20 cellular contexts compared by ENCODE assay signal in the genomic region with DNA sequence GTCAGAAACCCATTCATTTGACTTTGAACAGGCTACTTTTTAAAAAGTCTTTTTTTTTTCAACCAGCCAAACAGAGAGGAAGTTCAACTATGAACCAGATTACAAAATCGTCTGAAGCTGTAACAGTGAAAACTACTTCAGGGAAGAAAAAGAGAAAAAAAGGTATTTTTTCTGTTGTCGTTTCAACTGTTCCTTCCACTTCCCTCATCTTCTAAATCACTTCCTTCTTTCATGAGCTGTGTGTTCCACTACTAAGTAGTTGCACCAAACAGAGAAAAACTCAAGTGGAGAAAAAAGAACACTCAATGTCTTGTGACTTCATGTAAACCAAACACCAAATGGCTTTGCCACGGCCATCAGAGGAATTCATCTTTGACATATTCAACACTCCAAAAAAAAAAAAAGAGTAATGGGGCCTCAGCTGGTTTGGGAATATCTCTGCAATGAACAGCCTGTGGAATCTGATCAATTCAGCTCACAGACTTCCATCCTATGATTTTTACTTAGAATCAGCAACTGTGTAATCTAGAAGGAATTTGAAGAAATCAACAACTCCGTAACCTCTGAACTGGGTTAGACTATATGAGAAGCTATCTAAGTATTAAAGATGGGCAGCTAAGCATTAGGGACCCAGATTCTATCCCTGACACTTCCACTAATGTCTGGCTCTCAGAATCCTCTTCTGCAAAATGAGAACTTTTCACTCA. TPM values are rescaled to one million over a fixed set of nuclear protein-coding genes. Genes with fewer than 3 reads are reported as not detected.
DNase-seq lines count a peak whose midpoint lies in the region; ATAC-seq and TF ChIP-seq lines count a peak whose summit lies in the region.
"Had no signal": no experiment of that assay in that cellular context is flagged by ENCODE, and none has a peak within 500 bp of the region (broad histone marks: within the 10 kb centered on the region; RNA-seq: fewer than 3 reads in every experiment).

No MANE protein-coding gene starts in this region.

- intact Hi-C loops in left ventricle myocardium superior (cut with micrococcal nuclease), result no loop called here
- intact Hi-C loops in left ventricle myocardium inferior (cut with micrococcal nuclease), result no loop called here

- no peaks in the 10 kb centered on the region for H3K27me3 ChIP-seq in left ventricle myocardium inferior (ENCODE audit: low read depth)
- H3K27me3 ChIP-seq: ascending aorta, gastrocnemius medialis, tibial nerve had no signal

- H3K4me3 ChIP-seq in left ventricle myocardium inferior, result no peak overlapping the region
- H3K4me3 ChIP-seq: ascending aorta, gastrocnemius medialis, PC-9, tibial nerve had no signal

- no peaks in the 10 kb centered on the region for H3K36me3 ChIP-seq in left ventricle myocardium inferior
- H3K36me3 ChIP-seq: ascending aorta, gastrocnemius medialis, tibial nerve had no signal

- H3K4me1 ChIP-seq in left ventricle myocardium inferior, result peaks cover 16% of the 10 kb centered on the region

- no peaks in the 10 kb centered on the region for H3K36me3 Mint-ChIP-seq in memory B cell
- H3K36me3 Mint-ChIP-seq in natural killer cell treated with Interleukin-12 subunit alpha and Interleukin-12 subunit beta and Interleukin-15 and Interleukin-18, amount 100 ng/mL, for 72 hours, result no peaks in the 10 kb centered on the region
- H3K36me3 Mint-ChIP-seq: CD4-positive, CD25-positive, alpha-beta regulatory T cell had no signal

- no peak for TF ChIP-seq CTCF in left ventricle myocardium inferior (IDR thresholded peaks at IDR 0.05; ENCODE audit: borderline replicate concordance)

- H3K27me3 Mint-ChIP-seq in memory B cell, result no peaks in the 10 kb centered on the region
- H3K27me3 Mint-ChIP-seq in natural killer cell treated with Interleukin-12 subunit alpha and Interleukin-12 subunit beta and Interleukin-15 and Interleukin-18, amount 100 ng/mL, for 72 hours, result no peaks in the 10 kb centered on the region
- H3K27me3 Mint-ChIP-seq: CD4-positive, CD25-positive, alpha-beta regulatory T cell had no signal

- H3K27ac ChIP-seq in left ventricle myocardium inferior (replicated peaks), result no peak overlapping the region
- H3K27ac ChIP-seq: ascending aorta, gastrocnemius medialis, PC-9 had no signal

- no peaks in the 10 kb centered on the region for H3K9me3 Mint-ChIP-seq in memory B cell
- no peaks in the 10 kb centered on the region for H3K9me3 Mint-ChIP-seq in natural killer cell treated with Interleukin-12 subunit alpha and Interleukin-12 subunit beta and Interleukin-15 and Interleukin-18, amount 100 ng/mL, for 72 hours
- H3K9me3 Mint-ChIP-seq: CD4-positive, CD25-positive, alpha-beta regulatory T cell; H9 had no signal

- ATAC-seq in left ventricle myocardium superior (peak; percentile 11), memory B cell (ENCODE audit: low read depth) (peak; percentile 32), GM21528 (IDR thresholded peaks at IDR 0.05; ENCODE audit: low FRiP score, unreplicated experiment) (no peak), HG02981 (IDR thresholded peaks at IDR 0.05; ENCODE audit: unreplicated experiment) (no peak)
- no peak for ATAC-seq in natural killer cell treated with Interleukin-12 subunit alpha and Interleukin-12 subunit beta and Interleukin-15 and Interleukin-18, amount 100 ng/mL, for 72 hours
- ATAC-seq: SK-N-SH treated with all-trans-retinoic acid at 6 μM for 48 hours had no signal

- H3K4me1 Mint-ChIP-seq in memory B cell, result peaks cover 6% of the 10 kb centered on the region
- peaks cover 10 to 13% of the 10 kb centered on the region in 2 donors for H3K4me1 Mint-ChIP-seq in natural killer cell treated with Interleukin-12 subunit alpha and Interleukin-12 subunit beta and Interleukin-15 and Interleukin-18, amount 100 ng/mL, for 72 hours (ENCODE audit: low read depth in 2 of 2)

- H3K4me3 Mint-ChIP-seq in memory B cell, result no peak overlapping the region
- no peak overlapping the region for H3K4me3 Mint-ChIP-seq in natural killer cell treated with Interleukin-12 subunit alpha and Interleukin-12 subunit beta and Interleukin-15 and Interleukin-18, amount 100 ng/mL, for 72 hours
- H3K4me3 Mint-ChIP-seq: CD4-positive, CD25-positive, alpha-beta regulatory T cell; H9 had no signal

- no peak overlapping the region for H3K27ac Mint-ChIP-seq in memory B cell
- H3K27ac Mint-ChIP-seq in natural killer cell treated with Interleukin-12 subunit alpha and Interleukin-12 subunit beta and Interleukin-15 and Interleukin-18, amount 100 ng/mL, for 72 hours, result no peak overlapping the region
- H3K27ac Mint-ChIP-seq: CD4-positive, CD25-positive, alpha-beta regulatory T cell; H9 had no signal

- DNase-seq in left ventricle myocardium superior (no peak), left ventricle myocardium inferior (no peak), SKM-1 treated with dmso at 0.1 percent for 144 hours (lab: John Stamatoyannopoulos, UW; ENCODE audit: unreplicated experiment) (peak; percentile 97), memory B cell (ENCODE audit: low spot score in 2 of 2) (no peak)
- DNase-seq in activated T-cell treated with anti-CD3 and anti-CD28 coated beads, Interleukin-2, amount 50 U/mL, for 1 hour, result no peak
- no peak for DNase-seq in natural killer cell treated with Interleukin-12 subunit alpha and Interleukin-12 subunit beta and Interleukin-15 and Interleukin-18, amount 100 ng/mL, for 72 hours (ENCODE audit: low spot score)
- DNase-seq: 8988T; activated gamma-delta T cell; CD4-positive, CD25-positive, alpha-beta regulatory T cell; gastrocnemius medialis; H9; NCI-H446 treated with DMSO at 0.1 percent for 48 hours; nucleus accumbens; PC-9; stimulated activated CD4-positive, alpha-beta T cell treated with anti-CD3 and anti-CD28 coated beads, Interleukin-4, amount 100 ng/mL, for 24 hours had no signal

- peaks cover 9% of the 10 kb centered on the region for H3K9me3 ChIP-seq in left ventricle myocardium inferior (replicated peaks)
- H3K9me3 ChIP-seq: ascending aorta, gastrocnemius medialis had no signal

RNA-seq across cellular contexts. Expression of a gene that starts 47.6 kb away (rescaled TPM):
- total RNA-seq in left ventricle myocardium superior (85.0 TPM), left ventricle myocardium inferior (89.6 TPM)
- 10 to 100 TPM; 66.3 to 82.8 TPM for total RNA-seq in natural killer cell treated with Interleukin-12 subunit alpha and Interleukin-12 subunit beta and Interleukin-15 and Interleukin-18, amount 100 ng/mL, for 72 hours

Comparison
In these comparisons a context has a peak if more than half of its experiments do, and no peak if none do; other contexts are left out.
1. ATAC-seq: peak in left ventricle myocardium superior (single experiment) and memory B cell (single experiment); none in GM21528 (single experiment), HG02981 (single experiment) and natural killer cell treated with Interleukin-12 subunit alpha and Interleukin-12 subunit beta and Interleukin-15 and Interleukin-18, amount 100 ng/mL, for 72 hours (0 of 2).